In genomic region chr21:19256934-19257660, GRCh38 we compare ENCODE assay signal across 1 cellular context.
TF ChIP-seq lines count a peak whose summit lies in the region.

No MANE protein-coding gene starts in this region.

TF ChIP-seq in GM23338, 12 proteins besides CTCF, POLR2A, EP300 and RAD21 (continued from another document):
- TF ChIP-seq ZNF462 (CRISPR knock-in tag; IDR thresholded peaks at IDR 0.05) (no peak), ZNF114 (CRISPR knock-in tag; IDR thresholded peaks at IDR 0.05) (no peak), NANOG (IDR thresholded peaks at IDR 0.05; ENCODE audit: borderline replicate concordance) (no peak), STAT1 (IDR thresholded peaks at IDR 0.05; ENCODE audit: unreplicated experiment) (no peak), EZH2phosphoT487 (IDR thresholded peaks at IDR 0.05; ENCODE audit: unreplicated experiment) (no peak), CREB1 (CRISPR knock-in tag; IDR thresholded peaks at IDR 0.05; ENCODE audit: low read depth) (no peak), ETS1 (IDR thresholded peaks at IDR 0.05) (no peak)
TF ChIP-seq in GM23338: peak in this region for 0.
